In genomic region chr5:134225780-134226440, GRCh38 we compare ENCODE assay signal across 1 cellular context.
TF ChIP-seq lines count a peak whose summit lies in the region.

TSS of gene PPP2CA (minus strand) at chr5:134226073. CDS start at chr5:134225861, 212 bp downstream.

TF ChIP-seq in K562, 482 proteins besides CTCF, POLR2A, EP300 and RAD21 (continued from another document and continues in another):
- TF ChIP-seq ZHX1 (conservative IDR thresholded peaks at IDR 0.05; ENCODE audit: low read length) (no peak), ZBTB12 (CRISPR knock-in tag; IDR thresholded peaks at IDR 0.05) (peak; percentile 85), NRF1 (conservative IDR thresholded peaks at IDR 0.05 in 1 of 2, IDR thresholded peaks at IDR 0.05 in 1 of 2) (peak; percentile 100), ZKSCAN8 (CRISPR knock-in tag; IDR thresholded peaks at IDR 0.05) (no peak), BCOR (IDR thresholded peaks at IDR 0.05) (no peak), KDM2B (CRISPR knock-in tag; IDR thresholded peaks at IDR 0.05) (no peak), BDP1 (IDR thresholded peaks at IDR 0.05; ENCODE audit: insufficient read depth, insufficient read length) (no peak), MEIS2 (IDR thresholded peaks at IDR 0.05; ENCODE audit: partially characterized antibody) (peak; percentile 96), ZFX (CRISPR knock-in tag; IDR thresholded peaks at IDR 0.05) (peak; percentile 76), RHOXF2B (CRISPR knock-in tag; conservative IDR thresholded peaks at IDR 0.05) (no peak), ZNF354B (CRISPR knock-in tag; IDR thresholded peaks at IDR 0.05) (no peak), RB1 (IDR thresholded peaks at IDR 0.05; ENCODE audit: low read depth) (no peak; the same call in 1 of the 2 replicates), BACH1 (tag; IDR thresholded peaks at IDR 0.05) (no peak), STAT5B (CRISPR knock-in tag; IDR thresholded peaks at IDR 0.05) (no peak), ZNF740 (CRISPR knock-in tag; IDR thresholded peaks at IDR 0.05) (no peak), ZNF740 (tag; IDR thresholded peaks at IDR 0.05) (no peak), SMAD4 (CRISPR knock-in tag; conservative IDR thresholded peaks at IDR 0.05) (peak; percentile 60; the same call in 1 of the 2 replicates), CBFA2T3 (IDR thresholded peaks at IDR 0.05) (no peak), DPF2 (IDR thresholded peaks at IDR 0.05) (no peak), ZNF445 (CRISPR knock-in tag; IDR thresholded peaks at IDR 0.05; ENCODE audit: low read depth) (no peak), CBX5 (IDR thresholded peaks at IDR 0.05; ENCODE audit: borderline replicate concordance, low read depth) (no peak), NR2C2 (CRISPR knock-in tag; IDR thresholded peaks at IDR 0.05) (peak; percentile 28; the same call in 1 of the 2 replicates), NR2C2 (tag; IDR thresholded peaks at IDR 0.05) (peak; percentile 90), PYGO2 (tag; IDR thresholded peaks at IDR 0.05) (no peak), ZNF707 (CRISPR knock-in tag; conservative IDR thresholded peaks at IDR 0.05) (no peak), FOXJ2 (tag; IDR thresholded peaks at IDR 0.05) (no peak), BRF2 (IDR thresholded peaks at IDR 0.05; ENCODE audit: borderline replicate concordance, insufficient read depth, insufficient read length) (no peak), MTF1 (CRISPR knock-in tag; IDR thresholded peaks at IDR 0.05; ENCODE audit: borderline replicate concordance) (no peak), HDAC1 (IDR thresholded peaks at IDR 0.05) (peak in 1 of 2 experiments; percentile 32; a peak in 1 of 4 replicates), ATF2 (CRISPR knock-in tag; IDR thresholded peaks at IDR 0.05) (peak; percentile 55; the same call in 1 of the 2 replicates), CBX1 (IDR thresholded peaks at IDR 0.05; ENCODE audit: low read depth) (no peak; the same call in none of the 2 replicates), SNIP1 (IDR thresholded peaks at IDR 0.05; ENCODE audit: low read depth) (no peak), ZNF76 (CRISPR knock-in tag; IDR thresholded peaks at IDR 0.05; ENCODE audit: borderline replicate concordance) (no peak; the same call in 1 of the 2 replicates), NEUROD1 (IDR thresholded peaks at IDR 0.05; ENCODE audit: borderline replicate concordance, low read depth, low read length, partially characterized antibody) (peak; percentile 40), KLF1 (tag; IDR thresholded peaks at IDR 0.05) (peak; percentile 95), ZKSCAN1 (IDR thresholded peaks at IDR 0.05; ENCODE audit: low read depth, low read length) (no peak), MLLT1 (IDR thresholded peaks at IDR 0.05) (peak in 1 of 2 experiments; percentile 82; a peak in 1 of 4 replicates), PHB (CRISPR knock-in tag; IDR thresholded peaks at IDR 0.05) (no peak), E2F6 (IDR thresholded peaks at IDR 0.05; ENCODE audit: borderline replicate concordance in 1 of 2, extremely low read depth in 1 of 2, insufficient read depth in 1 of 2, insufficient read length in 1 of 2, low read depth in 1 of 2, low read length in 1 of 2, poor library complexity in 1 of 2, severe bottlenecking in 1 of 2) (no peak), ZNF23 (CRISPR knock-in tag; IDR thresholded peaks at IDR 0.05) (no peak)
- TF ChIP-seq, protein P1, sequence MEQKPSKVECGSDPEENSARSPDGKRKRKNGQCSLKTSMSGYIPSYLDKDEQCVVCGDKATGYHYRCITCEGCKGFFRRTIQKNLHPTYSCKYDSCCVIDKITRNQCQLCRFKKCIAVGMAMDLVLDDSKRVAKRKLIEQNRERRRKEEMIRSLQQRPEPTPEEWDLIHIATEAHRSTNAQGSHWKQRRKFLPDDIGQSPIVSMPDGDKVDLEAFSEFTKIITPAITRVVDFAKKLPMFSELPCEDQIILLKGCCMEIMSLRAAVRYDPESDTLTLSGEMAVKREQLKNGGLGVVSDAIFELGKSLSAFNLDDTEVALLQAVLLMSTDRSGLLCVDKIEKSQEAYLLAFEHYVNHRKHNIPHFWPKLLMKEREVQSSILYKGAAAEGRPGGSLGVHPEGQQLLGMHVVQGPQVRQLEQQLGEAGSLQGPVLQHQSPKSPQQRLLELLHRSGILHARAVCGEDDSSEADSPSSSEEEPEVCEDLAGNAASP (IDR thresholded peaks at IDR 0.05) = no peak
- TF ChIP-seq, protein P2, sequence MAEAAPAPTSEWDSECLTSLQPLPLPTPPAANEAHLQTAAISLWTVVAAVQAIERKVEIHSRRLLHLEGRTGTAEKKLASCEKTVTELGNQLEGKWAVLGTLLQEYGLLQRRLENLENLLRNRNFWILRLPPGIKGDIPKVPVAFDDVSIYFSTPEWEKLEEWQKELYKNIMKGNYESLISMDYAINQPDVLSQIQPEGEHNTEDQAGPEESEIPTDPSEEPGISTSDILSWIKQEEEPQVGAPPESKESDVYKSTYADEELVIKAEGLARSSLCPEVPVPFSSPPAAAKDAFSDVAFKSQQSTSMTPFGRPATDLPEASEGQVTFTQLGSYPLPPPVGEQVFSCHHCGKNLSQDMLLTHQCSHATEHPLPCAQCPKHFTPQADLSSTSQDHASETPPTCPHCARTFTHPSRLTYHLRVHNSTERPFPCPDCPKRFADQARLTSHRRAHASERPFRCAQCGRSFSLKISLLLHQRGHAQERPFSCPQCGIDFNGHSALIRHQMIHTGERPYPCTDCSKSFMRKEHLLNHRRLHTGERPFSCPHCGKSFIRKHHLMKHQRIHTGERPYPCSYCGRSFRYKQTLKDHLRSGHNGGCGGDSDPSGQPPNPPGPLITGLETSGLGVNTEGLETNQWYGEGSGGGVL (CRISPR knock-in tag; IDR thresholded peaks at IDR 0.05) = no peak
- TF ChIP-seq, protein P3, sequence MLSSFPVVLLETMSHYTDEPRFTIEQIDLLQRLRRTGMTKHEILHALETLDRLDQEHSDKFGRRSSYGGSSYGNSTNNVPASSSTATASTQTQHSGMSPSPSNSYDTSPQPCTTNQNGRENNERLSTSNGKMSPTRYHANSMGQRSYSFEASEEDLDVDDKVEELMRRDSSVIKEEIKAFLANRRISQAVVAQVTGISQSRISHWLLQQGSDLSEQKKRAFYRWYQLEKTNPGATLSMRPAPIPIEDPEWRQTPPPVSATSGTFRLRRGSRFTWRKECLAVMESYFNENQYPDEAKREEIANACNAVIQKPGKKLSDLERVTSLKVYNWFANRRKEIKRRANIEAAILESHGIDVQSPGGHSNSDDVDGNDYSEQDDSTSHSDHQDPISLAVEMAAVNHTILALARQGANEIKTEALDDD (IDR thresholded peaks at IDR 0.05) = no peak
- TF ChIP-seq, protein P4, sequence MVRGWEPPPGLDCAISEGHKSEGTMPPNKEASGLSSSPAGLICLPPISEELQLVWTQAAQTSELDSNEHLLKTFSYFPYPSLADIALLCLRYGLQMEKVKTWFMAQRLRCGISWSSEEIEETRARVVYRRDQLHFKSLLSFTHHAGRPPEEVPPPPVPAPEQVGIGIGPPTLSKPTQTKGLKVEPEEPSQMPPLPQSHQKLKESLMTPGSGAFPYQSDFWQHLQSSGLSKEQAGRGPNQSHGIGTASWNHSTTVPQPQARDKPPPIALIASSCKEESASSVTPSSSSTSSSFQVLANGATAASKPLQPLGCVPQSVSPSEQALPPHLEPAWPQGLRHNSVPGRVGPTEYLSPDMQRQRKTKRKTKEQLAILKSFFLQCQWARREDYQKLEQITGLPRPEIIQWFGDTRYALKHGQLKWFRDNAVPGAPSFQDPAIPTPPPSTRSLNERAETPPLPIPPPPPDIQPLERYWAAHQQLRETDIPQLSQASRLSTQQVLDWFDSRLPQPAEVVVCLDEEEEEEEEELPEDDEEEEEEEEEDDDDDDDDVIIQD (CRISPR knock-in tag; IDR thresholded peaks at IDR 0.05) = 0 out of 2 replicates have a peak, but pooled peaks have one; percentile 49
- TF ChIP-seq, protein P5, sequence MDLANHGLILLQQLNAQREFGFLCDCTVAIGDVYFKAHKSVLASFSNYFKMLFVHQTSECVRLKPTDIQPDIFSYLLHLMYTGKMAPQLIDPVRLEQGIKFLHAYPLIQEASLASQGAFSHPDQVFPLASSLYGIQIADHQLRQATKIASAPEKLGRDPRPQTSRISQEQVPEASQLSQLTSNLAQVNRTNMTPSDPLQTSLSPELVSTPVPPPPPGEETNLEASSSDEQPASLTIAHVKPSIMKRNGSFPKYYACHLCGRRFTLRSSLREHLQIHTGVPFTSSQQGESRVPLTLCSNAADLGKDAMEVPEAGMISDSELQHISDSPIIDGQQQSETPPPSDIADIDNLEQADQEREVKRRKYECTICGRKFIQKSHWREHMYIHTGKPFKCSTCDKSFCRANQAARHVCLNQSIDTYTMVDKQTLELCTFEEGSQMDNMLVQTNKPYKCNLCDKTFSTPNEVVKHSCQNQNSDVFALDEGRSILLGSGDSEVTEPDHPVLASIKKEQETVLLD (IDR thresholded peaks at IDR 0.05) = peak; percentile 99
- TF ChIP-seq, protein P6, sequence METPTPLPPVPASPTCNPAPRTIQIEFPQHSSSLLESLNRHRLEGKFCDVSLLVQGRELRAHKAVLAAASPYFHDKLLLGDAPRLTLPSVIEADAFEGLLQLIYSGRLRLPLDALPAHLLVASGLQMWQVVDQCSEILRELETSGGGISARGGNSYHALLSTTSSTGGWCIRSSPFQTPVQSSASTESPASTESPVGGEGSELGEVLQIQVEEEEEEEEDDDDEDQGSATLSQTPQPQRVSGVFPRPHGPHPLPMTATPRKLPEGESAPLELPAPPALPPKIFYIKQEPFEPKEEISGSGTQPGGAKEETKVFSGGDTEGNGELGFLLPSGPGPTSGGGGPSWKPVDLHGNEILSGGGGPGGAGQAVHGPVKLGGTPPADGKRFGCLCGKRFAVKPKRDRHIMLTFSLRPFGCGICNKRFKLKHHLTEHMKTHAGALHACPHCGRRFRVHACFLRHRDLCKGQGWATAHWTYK (CRISPR knock-in tag; IDR thresholded peaks at IDR 0.05) = 0 out of 2 replicates have a peak, but pooled peaks have one; percentile 22
